ENCODE assay signal across 26 cellular contexts in the genomic region with DNA sequence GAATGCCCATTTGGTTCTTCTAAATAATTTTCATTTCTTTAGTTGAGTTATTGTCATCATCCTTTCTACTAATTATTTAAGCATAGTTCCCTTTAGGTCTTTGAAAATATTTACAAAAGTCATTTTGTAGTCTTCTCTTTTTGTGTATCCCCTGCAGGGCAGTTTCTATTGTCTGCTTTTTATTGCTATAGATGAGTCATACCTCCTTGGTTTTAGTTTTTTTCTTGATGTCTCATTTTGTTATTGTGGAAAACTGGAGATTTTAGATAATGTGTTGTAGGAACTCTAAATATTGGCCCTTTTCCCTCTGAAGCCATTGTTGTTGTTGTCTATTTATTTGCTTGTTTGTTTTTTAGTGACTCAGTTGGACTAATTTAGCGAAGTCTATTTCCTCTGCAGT.
DNase-seq lines count a peak whose midpoint lies in the region; ATAC-seq, FAIRE-seq and TF ChIP-seq lines count a peak whose summit lies in the region.
"Had no signal": no experiment of that assay in that cellular context is flagged by ENCODE, and none has a peak within 500 bp of the region (broad histone marks: within the 10 kb centered on the region; RNA-seq: fewer than 3 reads in every experiment).

No MANE protein-coding gene starts in this region.

- no peak overlapping the region for H2AFZ ChIP-seq in endothelial cell of umbilical vein (ENCODE audit: low read depth, low read length)

- no peaks in the 10 kb centered on the region for H3K36me3 ChIP-seq in endothelial cell of umbilical vein (ENCODE audit: control insufficient read depth in 2 of 2, extremely low read depth in 1 of 2, insufficient read depth in 2 of 2, low read length in 2 of 2)
- H3K36me3 ChIP-seq: adrenal gland, transverse colon had no signal

- no peak for FAIRE-seq in endothelial cell of umbilical vein (lab: Jason Lieb, UNC)
- FAIRE-seq in H54 (lab: Jason Lieb, UNC): no peak
- FAIRE-seq: endometrium, RCC 7860 had no signal

- CTCF ChIA-PET in endothelial cell of umbilical vein (lab: Charles Lee): interaction anchor here (1.5 kb wide), 1 partner anchor 11 kb away, joined by 4 read pairs; no protein-coding TSS in a partner anchor

- intact Hi-C loops in endothelial cell of umbilical vein (cut with micrococcal nuclease): loop anchor here (5.0 kb wide), 1 partner anchor 848 kb away; the partner anchor contains the start of gene PBX1

- ATAC-seq in GM19397 (IDR thresholded peaks at IDR 0.05; ENCODE audit: unreplicated experiment): no peak
- ATAC-seq in GM21381 (IDR thresholded peaks at IDR 0.05; ENCODE audit: unreplicated experiment): no peak
- ATAC-seq: CD8-positive, alpha-beta T cell; stimulated activated effector memory CD8-positive, alpha-beta T cell treated with anti-CD3 and anti-CD28 coated beads, Interleukin-12 subunit alpha, Interleukin-12 subunit beta, amount 100 ng/mL, for 72 hours had no signal

- peak; percentile 6 for DNase-seq in NCI-H146 treated with DMSO at 0.1 percent for 48 hours (lab: John Stamatoyannopoulos, UW; ENCODE audit: unreplicated experiment)
- DNase-seq in NCI-H146 (lab: John Stamatoyannopoulos, UW): no peak
- peak; percentile 47 for DNase-seq in OCI-M1 (lab: John Stamatoyannopoulos, UW)
- DNase-seq in endothelial cell of umbilical vein (ENCODE audit: low read depth, low spot score): peak; percentile 72
- DNase-seq in H54 (ENCODE audit: insufficient read length, low spot score): no peak
- no peak for DNase-seq in MV-4-11 (lab: John Stamatoyannopoulos, UW)
- DNase-seq: 8988T; activated CD4-positive, alpha-beta memory T cell treated with anti-CD3 and anti-CD28 coated beads, Interleukin-2, amount 10 ng/mL, durations not matched to agents 7 days and 5 days; activated CD8-positive, alpha-beta memory T cell treated with anti-CD3 and anti-CD28 coated beads, Interleukin-2, amount 50 U/mL, for 4 hours; activated naive CD4-positive, alpha-beta T cell treated with Interleukin-2 at 50 U/mL for 16 hours; adrenal gland; CD8-positive, alpha-beta T cell; DMS153; dorsolateral prefrontal cortex; immature natural killer cell; KG1; NCI-H1417 treated with DMSO at 0.1 percent for 48 hours; NCI-H345; nephron progenitor cell; stimulated activated CD4-positive, alpha-beta T cell treated with anti-CD3 and anti-CD28 coated beads, Interleukin-15, amount 100 ng/mL, for 24 hours; transverse colon had no signal

- H4K20me1 ChIP-seq in endothelial cell of umbilical vein (replicated peaks; ENCODE audit: control insufficient read depth, extremely low read depth, insufficient read depth, low read length): no peaks in the 10 kb centered on the region

- POLR2A ChIA-PET in endothelial cell of umbilical vein (lab: Charles Lee): no interaction called here

- dilution Hi-C loops in endothelial cell of umbilical vein (cut with MboI; ENCODE audit: extremely low pct_ligation_motif_present, low sequenced_read_pairs): no loop called here

- peak overlapping the region; percentile 64 for H3K4me2 ChIP-seq in endothelial cell of umbilical vein (ENCODE audit: insufficient read depth, low read length)

- H3K9me1 ChIP-seq in endothelial cell of umbilical vein (replicated peaks; ENCODE audit: control insufficient read depth, extremely low read depth, insufficient read depth, low read length): no peaks in the 10 kb centered on the region

- no peak for TF ChIP-seq CTCF in endothelial cell of umbilical vein (IDR thresholded peaks at IDR 0.05; ENCODE audit: extremely low read depth in 1 of 2, insufficient read depth in 1 of 2, low read depth in 1 of 2, low read length in 2 of 2)

- no peak overlapping the region for H3K4me3 ChIP-seq in endothelial cell of umbilical vein (replicated peaks in 1 of 3; ENCODE audit: insufficient read depth in 1 of 3, low read depth in 1 of 3, low read length in 3 of 3)
- H3K4me3 ChIP-seq: adrenal gland, dorsolateral prefrontal cortex, transverse colon had no signal

- no peaks in the 10 kb centered on the region for H3K27me3 ChIP-seq in endothelial cell of umbilical vein (ENCODE audit: control insufficient read depth in 2 of 2, insufficient read depth in 2 of 2, low read length in 2 of 2)
- H3K27me3 ChIP-seq: adrenal gland, dorsolateral prefrontal cortex, transverse colon had no signal

- no TSS peak for BruUV-seq in endothelial cell of umbilical vein (replicated peaks; lab: Mats Ljungman, UMichigan)

- no peaks in the 10 kb centered on the region for H3K9me3 ChIP-seq in endothelial cell of umbilical vein (replicated peaks; ENCODE audit: control insufficient read depth, insufficient read depth, low read length)
- H3K9me3 ChIP-seq: adrenal gland, transverse colon had no signal

- TF ChIP-seq POLR2A in endothelial cell of umbilical vein (IDR thresholded peaks at IDR 0.05; ENCODE audit: low read depth, low read length) (no peak), H54 (IDR thresholded peaks at IDR 0.05; ENCODE audit: low read depth, low read length) (no peak)

- peak overlapping the region; percentile 34 for H3K27ac ChIP-seq in endothelial cell of umbilical vein (ENCODE audit: insufficient read depth, low read depth, low read length)
- H3K27ac ChIP-seq: adrenal gland, dorsolateral prefrontal cortex, transverse colon had no signal

- no peak overlapping the region for H3K9ac ChIP-seq in endothelial cell of umbilical vein (replicated peaks; ENCODE audit: extremely low read depth, insufficient read depth, low read length)

- H3K79me2 ChIP-seq in endothelial cell of umbilical vein (ENCODE audit: control insufficient read depth, insufficient read depth, low read length): no peaks in the 10 kb centered on the region

- H3K4me1 ChIP-seq in endothelial cell of umbilical vein (ENCODE audit: control insufficient read depth, extremely low read depth, insufficient read depth, low read length): peaks cover 33% of the 10 kb centered on the region
- H3K4me1 ChIP-seq: adrenal gland, transverse colon had no signal

TF ChIP-seq in endothelial cell of umbilical vein, 7 proteins besides CTCF, POLR2A, EP300 and RAD21:
- TF ChIP-seq MAX (IDR thresholded peaks at IDR 0.05; ENCODE audit: insufficient read depth, insufficient read length) (no peak), JUN (IDR thresholded peaks at IDR 0.05; ENCODE audit: borderline replicate concordance, insufficient read depth, insufficient read length, low read depth) (peak; percentile 92), FOS (IDR thresholded peaks at IDR 0.05; ENCODE audit: borderline replicate concordance, insufficient read depth, low read length) (peak; percentile 69), GATA2 (IDR thresholded peaks at IDR 0.05; ENCODE audit: insufficient read depth, insufficient read length, low read depth, low read length) (peak; percentile 34), EZH2 (IDR thresholded peaks at IDR 0.05; ENCODE audit: borderline replicate concordance, low read depth, low read length, severe bottlenecking) (no peak)

Comparison
In these comparisons a context has a peak if more than half of its experiments do, and no peak if none do; other contexts are left out.
1. DNase-seq: peak in NCI-H146 treated with DMSO at 0.1 percent for 48 hours (single experiment), OCI-M1 (single experiment) and endothelial cell of umbilical vein (single experiment); none in NCI-H146 (single experiment), H54 (single experiment) and MV-4-11 (single experiment).